8 cellular contexts compared by ENCODE assay signal in genomic region chr5:171961117-171961516, GRCh38. TPM values are rescaled to one million over a fixed set of nuclear protein-coding genes. Genes with fewer than 3 reads are reported as not detected.
DNase-seq lines count a peak whose midpoint lies in the region; ATAC-seq, FAIRE-seq and TF ChIP-seq lines count a peak whose summit lies in the region.

No MANE protein-coding gene starts in this region.

- H3K9me3 Mint-ChIP-seq in osteocyte (ENCODE audit: unreplicated experiment): no peaks in the 10 kb centered on the region

- intact Hi-C loops in heart left ventricle (cut with DNase I): no loop called here

- no peak for TF ChIP-seq CTCF in HL-60 (IDR thresholded peaks at IDR 0.05; ENCODE audit: insufficient read depth, low read length)
- no peak for TF ChIP-seq CTCF in heart left ventricle (IDR thresholded peaks at IDR 0.05)
- TF ChIP-seq CTCF in osteocyte (IDR thresholded peaks at IDR 0.05): no peak

- ATAC-seq in GM21390 (IDR thresholded peaks at IDR 0.05; ENCODE audit: unreplicated experiment) (peak; percentile 71), heart left ventricle (peak; percentile 33 to 78 (median 56))

- peaks cover 11 to 92% (median 65%) of the 10 kb centered on the region in 12 donors for H3K4me1 ChIP-seq in heart left ventricle

- peak; percentile 87 for FAIRE-seq in GM12891 (lab: Jason Lieb, UNC)

- H3K27ac ChIP-seq in HL-60 (replicated peaks): no peak overlapping the region
- peak overlapping the region in 1 of 12 donors; percentile 0 for H3K27ac ChIP-seq in heart left ventricle

- peaks cover 0 to 5% (median 0%) of the 10 kb centered on the region in 9 donors for H3K36me3 ChIP-seq in heart left ventricle

- DNase-seq in GM12891 (ENCODE audit: insufficient read length, low spot score): no peak
- peak; percentile 36 to 58 for DNase-seq in HL-60 (ENCODE audit: low read depth in 1 of 2, low spot score in 1 of 2)
- DNase-seq in heart left ventricle: no peak
- DNase-seq in DMS153 treated with DMSO at 0.1 percent for 48 hours (lab: John Stamatoyannopoulos, UW; ENCODE audit: unreplicated experiment): no peak
- DNase-seq in ecto neural progenitor cell (ENCODE audit: low spot score): no peak
- DNase-seq in osteocyte (ENCODE audit: extremely low spot score, unreplicated experiment): no peak
- DNase-seq in T-helper 9 cell: no peak

- WGBS in heart left ventricle, 4 donors: 60 to 70% (median 67%) methylated on average over 3 of the region's 3 CpGs

- no peaks in the 10 kb centered on the region for H3K36me3 Mint-ChIP-seq in osteocyte (ENCODE audit: unreplicated experiment)

- no peak overlapping the region for H3K4me3 Mint-ChIP-seq in osteocyte (ENCODE audit: unreplicated experiment)

- H3K4me3 ChIP-seq in HL-60 (replicated peaks; ENCODE audit: insufficient read depth, low read length): no peak overlapping the region
- H3K4me3 ChIP-seq in heart left ventricle: no peak overlapping the region

- no peaks in the 10 kb centered on the region for H3K27me3 Mint-ChIP-seq in osteocyte (ENCODE audit: unreplicated experiment)

- no peak overlapping the region for H3K27ac Mint-ChIP-seq in osteocyte (ENCODE audit: unreplicated experiment)

- no peaks in the 10 kb centered on the region for H3K27me3 ChIP-seq in HL-60 (ENCODE audit: insufficient read depth, poor library complexity, severe bottlenecking)
- no peaks in the 10 kb centered on the region for H3K27me3 ChIP-seq in heart left ventricle

- no peaks in the 10 kb centered on the region for H3K9me3 ChIP-seq in heart left ventricle

- H3K4me1 Mint-ChIP-seq in osteocyte (ENCODE audit: unreplicated experiment): peaks cover 32% of the 10 kb centered on the region

- TF ChIP-seq POLR2A in GM12891 (IDR thresholded peaks at IDR 0.05; ENCODE audit: low read depth, low read length) (no peak), heart left ventricle (IDR thresholded peaks at IDR 0.05) (no peak)

TF ChIP-seq in GM12891, 5 proteins besides CTCF, POLR2A, EP300 and RAD21:
- TF ChIP-seq POU2F2 (IDR thresholded peaks at IDR 0.05; ENCODE audit: low read depth, low read length): no peak
- no peak for TF ChIP-seq SPI1 (IDR thresholded peaks at IDR 0.05; ENCODE audit: low read depth, low read length)
- no peak for TF ChIP-seq TAF1 (IDR thresholded peaks at IDR 0.05; ENCODE audit: low read depth, low read length)
- no peak for TF ChIP-seq PAX5 (IDR thresholded peaks at IDR 0.05; ENCODE audit: insufficient read depth, low read length, severe bottlenecking)
- no peak for TF ChIP-seq POLR2AphosphoS5 (IDR thresholded peaks at IDR 0.05; ENCODE audit: low read depth, low read length)

RNA-seq across cellular contexts. Expression of gene FBXW11, which starts 45.3 kb away (rescaled TPM):
- polyA plus RNA-seq in GM12891 (2012; ENCODE audit: low read depth, missing spikeins): 17.4 TPM
- 100 to 1,000 TPM in 2 of 9 donors, 10 to 100 TPM in 7; 63.2 to 110 (median 85.5) TPM for total RNA-seq in heart left ventricle
- polyA plus RNA-seq in heart left ventricle: 10 to 100 TPM in 1 of 2 donors, 1 to 10 TPM in 1; 7.8 to 50.5 TPM
- 60.1 and 61.4 TPM in 2 replicates for total RNA-seq in osteocyte

Comparison
In these comparisons a context has a peak if more than half of its experiments do, and no peak if none do; other contexts are left out.
1. DNase-seq: peak in HL-60 (2 of 2); none in GM12891 (single experiment), heart left ventricle (0 of 5), DMS153 treated with DMSO at 0.1 percent for 48 hours (single experiment), ecto neural progenitor cell (single experiment), osteocyte (single experiment) and T-helper 9 cell (single experiment).